ENCODE assay signal across 18 cellular contexts in the genomic region with DNA sequence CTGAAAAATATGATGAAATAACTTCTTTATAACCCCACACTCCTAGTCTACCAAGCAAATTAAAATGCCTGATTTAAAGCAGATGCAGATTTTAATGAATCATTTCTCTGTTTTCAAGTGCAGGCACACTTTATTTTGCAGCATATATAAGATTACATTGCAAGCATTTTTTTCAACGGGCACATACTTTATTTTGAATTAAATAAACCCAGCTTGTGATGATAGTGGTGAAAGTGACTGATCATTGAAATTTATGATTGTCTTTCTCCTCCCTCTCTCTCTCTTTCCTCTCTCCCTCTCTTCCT. TPM values are rescaled to one million over a fixed set of nuclear protein-coding genes. Genes with fewer than 3 reads are reported as not detected.
A peak's percentile ranks its signal among the peaks of the same experiment; 100 is the strongest.
DNase-seq lines count a peak whose midpoint lies in the region; ATAC-seq and TF ChIP-seq lines count a peak whose summit lies in the region.
"Had no signal": no experiment of that assay in that cellular context is flagged by ENCODE, and none has a peak within 500 bp of the region (broad histone marks: within the 10 kb centered on the region; RNA-seq: fewer than 3 reads in every experiment).

No MANE protein-coding gene starts in this region.

- H3K27ac ChIP-seq in HEK293 (ENCODE audit: extremely low read depth, low read depth, low read length) (no peak overlapping the region), SK-N-SH (ENCODE audit: low read depth in 2 of 2, low read length in 1 of 2) (peak overlapping the region; percentile 71 to 74; a peak in 3 of 4 replicates)
- H3K27ac ChIP-seq: A549, BLaER1 had no signal

- no peak overlapping the region for H2AFZ ChIP-seq in SK-N-SH (ENCODE audit: low read depth)

- no peak for DNase-seq in SK-N-SH
- peak; percentile 54 for DNase-seq in fibroblast of peridontal ligament (ENCODE audit: extremely low read depth)
- DNase-seq in osteocyte (ENCODE audit: extremely low spot score, unreplicated experiment): no peak
- DNase-seq in HuH-7 (ENCODE audit: low spot score): no peak
- no peak for DNase-seq in T-cell
- no peak for DNase-seq in activated naive CD4-positive, alpha-beta T cell treated with anti-CD3 and anti-CD28 coated beads, Interleukin-2, amount 50 U/mL, for 16 hours
- DNase-seq: AML-193; Caco-2; CD8-positive, alpha-beta memory T cell; KG1 had no signal

- TF ChIP-seq CTCF in HEK293 (tag by site-specific recombination; IDR thresholded peaks at IDR 0.05) (no peak), SK-N-SH (IDR thresholded peaks at IDR 0.05) (no peak), osteocyte (IDR thresholded peaks at IDR 0.05) (no peak)

- H3F3A ChIP-seq in SK-N-SH (replicated peaks; ENCODE audit: insufficient read depth): peaks cover 16% of the 10 kb centered on the region

- H3K4me3 Mint-ChIP-seq in osteocyte (ENCODE audit: unreplicated experiment): no peak overlapping the region
- no peak overlapping the region for H3K4me3 Mint-ChIP-seq in T-cell
- H3K4me3 Mint-ChIP-seq: CD8-positive, alpha-beta memory T cell; IgD-negative memory B cell had no signal

- no peak overlapping the region for H3K4me3 ChIP-seq in HEK293 (ENCODE audit: low read depth, low read length)
- no peak overlapping the region for H3K4me3 ChIP-seq in SK-N-SH (ENCODE audit: low read depth in 2 of 2, low read length in 1 of 2)
- H3K4me3 ChIP-seq: A549, BLaER1, GM12878 had no signal

- 3% methylated on average over 1 of the region's 1 CpG for WGBS in SK-N-SH (ENCODE audit: low lambda C conversion rate)

- H3K9me3 ChIP-seq in HEK293 (ENCODE audit: control insufficient read depth, insufficient read depth, low read depth, low read length): no peaks in the 10 kb centered on the region
- H3K9me3 ChIP-seq in SK-N-SH: 0 out of 2 replicates have a peak, but pooled peaks cover 3% of the 10 kb centered on the region
- H3K9me3 ChIP-seq: A549, Caco-2 had no signal

- no peak for TF ChIP-seq RAD21 in SK-N-SH (IDR thresholded peaks at IDR 0.05; ENCODE audit: low read length)

- CTCF ChIA-PET in HEK293 (lab: Yijun Ruan, JAX) (interaction anchor here (0.6 to 1.9 kb wide), 5 partner anchors 22 to 1766 kb away, joined by 3 to 9 read pairs (median 5); no protein-coding TSS in a partner anchor), SK-N-SH (lab: Yijun Ruan, JAX) (interaction anchor here (1.4 kb wide), 1 partner anchor 133 kb away, joined by 7 read pairs; no protein-coding TSS in a partner anchor), T-cell (lab: Charles Lee) (no interaction called here)

- H3K9ac ChIP-seq in SK-N-SH: peak overlapping the region; percentile 14; the same call in 1 of the 2 replicates
- H3K9ac ChIP-seq: BLaER1 had no signal

- TF ChIP-seq EP300 in SK-N-SH (IDR thresholded peaks at IDR 0.05; ENCODE audit: borderline replicate concordance in 1 of 2, low read depth in 1 of 2, low read length in 1 of 2): no peak

- H3K9me3 Mint-ChIP-seq in osteocyte (ENCODE audit: unreplicated experiment) (peaks cover 4% of the 10 kb centered on the region), T-cell (peaks cover 0 to 15% (median 7%) of the 10 kb centered on the region in 3 donors)

- POLR2A ChIA-PET in HEK293 (lab: Yijun Ruan, JAX): no interaction called here
- POLR2A ChIA-PET in SK-N-SH (lab: Yijun Ruan, JAX): no interaction called here
- POLR2A ChIA-PET in T-cell (lab: Charles Lee): no interaction called here

- H3K36me3 ChIP-seq in HEK293 (ENCODE audit: control insufficient read depth in 2 of 2, insufficient read depth in 1 of 2, low read length in 2 of 2) (no peaks in the 10 kb centered on the region), SK-N-SH (replicated peaks in 1 of 2; ENCODE audit: control insufficient read depth in 1 of 2, insufficient read depth in 2 of 2, low read length in 1 of 2) (no peaks in the 10 kb centered on the region)
- H3K36me3 ChIP-seq: BLaER1 had no signal

- H3K4me2 ChIP-seq in SK-N-SH: peak overlapping the region; percentile 22; the same call in 1 of the 2 replicates
- H3K4me2 ChIP-seq: A549, BLaER1 had no signal

- peaks cover 20% of the 10 kb centered on the region for H3K4me1 Mint-ChIP-seq in osteocyte (ENCODE audit: unreplicated experiment)
- H3K4me1 Mint-ChIP-seq in T-cell: no peaks in the 10 kb centered on the region
- H3K4me1 Mint-ChIP-seq: CD8-positive, alpha-beta memory T cell had no signal

- peak overlapping the region; percentile 16 for H3K27ac Mint-ChIP-seq in osteocyte (ENCODE audit: unreplicated experiment)
- no peak overlapping the region for H3K27ac Mint-ChIP-seq in T-cell
- H3K27ac Mint-ChIP-seq: CD8-positive, alpha-beta memory T cell; IgD-negative memory B cell had no signal

- H3K79me2 ChIP-seq in SK-N-SH (ENCODE audit: insufficient read depth): no peaks in the 10 kb centered on the region

- H3K9me2 ChIP-seq in SK-N-SH: no peaks in the 10 kb centered on the region

- no peaks in the 10 kb centered on the region for H4K20me1 ChIP-seq in SK-N-SH (ENCODE audit: insufficient read depth)
- H4K20me1 ChIP-seq: BLaER1 had no signal

- no peaks in the 10 kb centered on the region for H3K27me3 Mint-ChIP-seq in osteocyte (ENCODE audit: unreplicated experiment)
- peaks cover 20 to 26% of the 10 kb centered on the region in 2 donors for H3K27me3 Mint-ChIP-seq in T-cell

- ATAC-seq in GM21526 (IDR thresholded peaks at IDR 0.05; ENCODE audit: low FRiP score, unreplicated experiment) (no peak), T-cell (replicated peaks in 1 of 4) (no peak)
- ATAC-seq: A549, GM12878 had no signal

- no peaks in the 10 kb centered on the region for H3K27me3 ChIP-seq in SK-N-SH (ENCODE audit: insufficient read depth)
- H3K27me3 ChIP-seq: BLaER1 had no signal

- H3K36me3 Mint-ChIP-seq in osteocyte (ENCODE audit: unreplicated experiment) (no peaks in the 10 kb centered on the region), T-cell (no peaks in the 10 kb centered on the region)
- H3K36me3 Mint-ChIP-seq: CD8-positive, alpha-beta memory T cell; IgD-negative memory B cell had no signal

- H3K4me1 ChIP-seq in HEK293 (ENCODE audit: control insufficient read depth, insufficient read depth, low read length): no peaks in the 10 kb centered on the region; the same call in 1 of the 2 replicates
- H3K4me1 ChIP-seq in SK-N-SH (ENCODE audit: control insufficient read depth in 1 of 2, insufficient read depth in 2 of 2, low read depth in 1 of 2, low read length in 1 of 2): no peaks in the 10 kb centered on the region; a peak in 1 of 4 replicates
- H3K4me1 ChIP-seq: A549, BLaER1, Caco-2 had no signal

TF ChIP-seq in HEK293, 187 proteins besides CTCF, POLR2A, EP300 and RAD21:
- TF ChIP-seq ZNF24 (tag by site-specific recombination; IDR thresholded peaks at IDR 0.05) (no peak), WT1 (tag by site-specific recombination; IDR thresholded peaks at IDR 0.05) (no peak), ZNF654 (tag by site-specific recombination; IDR thresholded peaks at IDR 0.05; ENCODE audit: low read depth) (no peak), ZNF169 (tag by site-specific recombination; IDR thresholded peaks at IDR 0.05) (no peak), ZNF660 (tag by site-specific recombination; IDR thresholded peaks at IDR 0.05) (no peak), PRDM1 (tag by site-specific recombination; IDR thresholded peaks at IDR 0.05) (peak; percentile 47), ZNF324 (tag by site-specific recombination; IDR thresholded peaks at IDR 0.05) (no peak)
TF ChIP-seq in HEK293: peak in this region for 1.

TF ChIP-seq in SK-N-SH, 30 proteins besides CTCF, POLR2A, EP300 and RAD21:
- peak; percentile 18; the same call in 1 of the 2 replicates for TF ChIP-seq TCF12 (IDR thresholded peaks at IDR 0.05)
- TF ChIP-seq YY1 (IDR thresholded peaks at IDR 0.05; ENCODE audit: low read depth): no peak

RNA-seq across cellular contexts. Expression of a gene that starts 12.2 kb away (rescaled TPM):
- 252 and 379 TPM in 2 replicates for polyA plus RNA-seq in SK-N-SH (2012; rRNA removed)
- 385 and 417 TPM in 2 replicates for polyA plus RNA-seq in SK-N-SH (2012; cell fraction: cytosol; rRNA removed)
- 88.2 and 221 TPM in 2 replicates for polyA plus RNA-seq in SK-N-SH (2012; cell fraction: nucleus; rRNA removed)
- 8.0 and 8.2 TPM in 2 replicates for total RNA-seq in osteocyte
- total RNA-seq in T-cell: under 1 TPM in 4 of 5 donors, not detected in 1; 0.13 to 0.53 (median 0.15) TPM
- total RNA-seq: CD8-positive, alpha-beta memory T cell; G401; HT-29 had no signal

Comparison
In these comparisons a context has a peak if more than half of its experiments do, and no peak if none do; other contexts are left out.
1. CTCF ChIA-PET loops: an anchor here in HEK293 (0.6 to 1.9 kb wide) and SK-N-SH (1.4 kb wide); none called in T-cell.